ENCODE assay signal across 5 cellular contexts in genomic region chr3:163019260-163019659, GRCh38.
"Had no signal": no experiment of that assay in that cellular context is flagged by ENCODE, and none has a peak within 500 bp of the region (broad histone marks: within the 10 kb centered on the region; RNA-seq: fewer than 3 reads in every experiment).

No MANE protein-coding gene starts in this region.

- H3K27ac ChIP-seq: HL-60 had no signal

- ATAC-seq: GM23338, HepG2 had no signal

- H3K4me2 ChIP-seq: GM23338 had no signal

- DNase-seq: H9, HCEC 1CT had no signal

- H2AFZ ChIP-seq: GM23338 had no signal

- H3K4me3 ChIP-seq: GM23338 had no signal
